Comparison of ENCODE assay signal across 24 cellular contexts in the genomic region with DNA sequence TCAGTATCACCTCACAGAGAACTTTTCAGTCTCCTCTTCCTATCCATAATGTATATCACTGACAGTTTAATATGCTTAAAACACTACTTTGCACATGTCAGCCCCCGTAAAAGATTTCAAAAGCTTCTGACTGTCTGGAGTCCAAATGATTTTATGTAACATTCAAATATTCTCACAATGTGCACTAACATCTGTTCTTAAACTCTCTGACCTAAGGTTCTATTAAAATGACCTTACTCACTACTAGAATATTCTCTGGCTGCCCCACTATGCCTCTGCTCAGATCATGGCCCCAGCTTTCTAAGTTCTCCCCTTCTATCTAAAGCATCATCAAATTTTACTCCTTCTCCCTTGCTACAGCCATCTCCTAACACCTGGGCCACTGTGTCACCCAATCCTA. TPM values are rescaled to one million over a fixed set of nuclear protein-coding genes. Genes with fewer than 3 reads are reported as not detected.
DNase-seq lines count a peak whose midpoint lies in the region; ATAC-seq and TF ChIP-seq lines count a peak whose summit lies in the region.
"Had no signal": no experiment of that assay in that cellular context is flagged by ENCODE, and none has a peak within 500 bp of the region (broad histone marks: within the 10 kb centered on the region; RNA-seq: fewer than 3 reads in every experiment).

No MANE protein-coding gene starts in this region.

- peak overlapping the region; percentile 27 for H3K27ac Mint-ChIP-seq in CD8-positive, alpha-beta T cell
- peak overlapping the region; percentile 19; the same call in 1 of the 2 replicates for H3K27ac Mint-ChIP-seq in GM23338
- no peak overlapping the region for H3K27ac Mint-ChIP-seq in activated naive CD8-positive, alpha-beta T cell treated with anti-CD3 and anti-CD28 coated beads for 36 hours
- H3K27ac Mint-ChIP-seq in glutamatergic neuron (ENCODE audit: unreplicated experiment), result no peak overlapping the region

- H3K27ac ChIP-seq in CD8-positive, alpha-beta T cell (ENCODE audit: low read depth, low read length), result no peak overlapping the region
- H3K27ac ChIP-seq in GM23338 (ENCODE audit: low read depth), result no peak overlapping the region
- H3K27ac ChIP-seq in smooth muscle cell (ENCODE audit: low read depth), result peak overlapping the region; percentile 42
- H3K27ac ChIP-seq in coronary artery, result no peak overlapping the region
- H3K27ac ChIP-seq: PC-9, SK-N-MC had no signal

- peaks cover 33% of the 10 kb centered on the region for H3K36me3 Mint-ChIP-seq in CD8-positive, alpha-beta T cell
- H3K36me3 Mint-ChIP-seq in GM23338 (ENCODE audit: low read depth) (0 out of 3 replicates have a peak, but pooled peaks cover 3% of the 10 kb centered on the region), glutamatergic neuron (ENCODE audit: unreplicated experiment) (no peaks in the 10 kb centered on the region)
- peaks cover 15% of the 10 kb centered on the region for H3K36me3 Mint-ChIP-seq in activated naive CD8-positive, alpha-beta T cell treated with anti-CD3 and anti-CD28 coated beads for 36 hours

- no peaks in the 10 kb centered on the region for H3K27me3 Mint-ChIP-seq in CD8-positive, alpha-beta T cell (ENCODE audit: low read depth)
- H3K27me3 Mint-ChIP-seq in GM23338 (ENCODE audit: insufficient read depth, low read depth, poor library complexity) (peaks cover 3% of the 10 kb centered on the region), glutamatergic neuron (ENCODE audit: unreplicated experiment) (no peaks in the 10 kb centered on the region)
- H3K27me3 Mint-ChIP-seq in activated naive CD8-positive, alpha-beta T cell treated with anti-CD3 and anti-CD28 coated beads for 36 hours, result no peaks in the 10 kb centered on the region

- no peaks in the 10 kb centered on the region; the same call in 1 of the 2 replicates for H3K79me2 ChIP-seq in GM23338 (replicated peaks; ENCODE audit: insufficient read depth)
- peaks cover 40% of the 10 kb centered on the region for H3K79me2 ChIP-seq in smooth muscle cell (ENCODE audit: low read depth)

- TF ChIP-seq CTCF in CD8-positive, alpha-beta T cell (IDR thresholded peaks at IDR 0.05), result no peak
- TF ChIP-seq CTCF in GM23338 (conservative IDR thresholded peaks at IDR 0.05; ENCODE audit: low read depth in 2 of 2), result no peak
- no peak for TF ChIP-seq CTCF in smooth muscle cell (IDR thresholded peaks at IDR 0.05; ENCODE audit: borderline replicate concordance, insufficient read depth, poor library complexity, severe bottlenecking)
- TF ChIP-seq CTCF in glutamatergic neuron (IDR thresholded peaks at IDR 0.05; ENCODE audit: partially characterized antibody, unreplicated experiment), result no peak
- no peak for TF ChIP-seq CTCF in coronary artery (IDR thresholded peaks at IDR 0.05)

- no peak overlapping the region for H3K9ac ChIP-seq in smooth muscle cell (ENCODE audit: low read depth)

- intact Hi-C loops in CD8-positive, alpha-beta T cell (cut with DNase I, micrococcal nuclease), result no loop called here

- DNase-seq in CD8-positive, alpha-beta T cell, result no peak
- DNase-seq in GM23338 (ENCODE audit: low spot score) (no peak), fibroblast of peridontal ligament (ENCODE audit: extremely low read depth) (peak; percentile 5), smooth muscle cell (lab: John Stamatoyannopoulos, UW; ENCODE audit: unreplicated experiment) (no peak), glutamatergic neuron (no peak), coronary artery (ENCODE audit: low spot score) (no peak)
- no peak for DNase-seq in activated naive CD8-positive, alpha-beta T cell treated with anti-CD3 and anti-CD28 coated beads for 36 hours
- DNase-seq in activated T-cell treated with anti-CD3 and anti-CD28 coated beads, Interleukin-2, amount 50 U/mL, for 1 hour, result no peak
- DNase-seq: AML-193, GOT3, HCEC 1CT, MM.1S, NCI-H1048, NCI-H1417 treated with DMSO at 0.1 percent for 48 hours, NCI-H187 treated with DMSO at 0.1 percent for 48 hours, NCI-H2227 treated with DMSO at 0.1 percent for 48 hours, NCI-H510A treated with DMSO at 0.1 percent for 48 hours, NCI-H748 treated with DMSO at 0.1 percent for 48 hours, PC-9, RPMI8226, SHP77, SW 1271 had no signal

- H3K4me3 Mint-ChIP-seq in CD8-positive, alpha-beta T cell, result no peak overlapping the region
- H3K4me3 Mint-ChIP-seq in GM23338 (no peak overlapping the region), glutamatergic neuron (ENCODE audit: unreplicated experiment) (no peak overlapping the region)
- no peak overlapping the region for H3K4me3 Mint-ChIP-seq in activated naive CD8-positive, alpha-beta T cell treated with anti-CD3 and anti-CD28 coated beads for 36 hours
- H3K4me3 Mint-ChIP-seq: CD14-positive monocyte had no signal

- no peak overlapping the region for H3K4me2 ChIP-seq in GM23338
- H3K4me2 ChIP-seq in smooth muscle cell, result peak overlapping the region; percentile 21
- H3K4me2 ChIP-seq: PC-9 had no signal

- H2AFZ ChIP-seq in GM23338, result no peak overlapping the region
- H2AFZ ChIP-seq in smooth muscle cell (ENCODE audit: low read depth), result no peak overlapping the region
- H2AFZ ChIP-seq: PC-9 had no signal

- H3K9me3 Mint-ChIP-seq in CD8-positive, alpha-beta T cell, result no peaks in the 10 kb centered on the region
- H3K9me3 Mint-ChIP-seq in GM23338 (no peaks in the 10 kb centered on the region), glutamatergic neuron (ENCODE audit: unreplicated experiment) (no peaks in the 10 kb centered on the region)
- H3K9me3 Mint-ChIP-seq in activated naive CD8-positive, alpha-beta T cell treated with anti-CD3 and anti-CD28 coated beads for 36 hours, result no peaks in the 10 kb centered on the region

- WGBS in smooth muscle cell (ENCODE audit: low lambda C conversion rate), result 39% methylated on average over 1 of the region's 1 CpG

- H3K9me2 ChIP-seq in GM23338 (ENCODE audit: insufficient read depth), result no peaks in the 10 kb centered on the region

- H3K9me3 ChIP-seq in CD8-positive, alpha-beta T cell (ENCODE audit: low read length), result no peaks in the 10 kb centered on the region
- no peaks in the 10 kb centered on the region for H3K9me3 ChIP-seq in smooth muscle cell (replicated peaks; ENCODE audit: low read depth)

- peaks cover 13% of the 10 kb centered on the region for H3K4me1 Mint-ChIP-seq in CD8-positive, alpha-beta T cell (ENCODE audit: low read depth)
- H3K4me1 Mint-ChIP-seq in GM23338 (peaks cover 2% of the 10 kb centered on the region; the same call in 2 of the 3 replicates), glutamatergic neuron (ENCODE audit: low read depth, unreplicated experiment) (no peaks in the 10 kb centered on the region)
- H3K4me1 Mint-ChIP-seq in activated naive CD8-positive, alpha-beta T cell treated with anti-CD3 and anti-CD28 coated beads for 36 hours, result peaks cover 3% of the 10 kb centered on the region
- H3K4me1 Mint-ChIP-seq: CD14-positive monocyte had no signal

- no peaks in the 10 kb centered on the region for H3K4me1 ChIP-seq in CD8-positive, alpha-beta T cell (ENCODE audit: insufficient read depth, low read length)
- H3K4me1 ChIP-seq in GM23338 (ENCODE audit: insufficient read depth) (no peaks in the 10 kb centered on the region), smooth muscle cell (ENCODE audit: low read depth) (peaks cover 7% of the 10 kb centered on the region)

- ATAC-seq in CD8-positive, alpha-beta T cell, result no peak
- ATAC-seq in GM23338, result no peak

- CTCF ChIA-PET in CD8-positive, alpha-beta T cell (lab: Charles Lee), result no interaction called here

- H3K36me3 ChIP-seq in CD8-positive, alpha-beta T cell (ENCODE audit: insufficient read depth, low read length), result peaks cover 3% of the 10 kb centered on the region
- no peaks in the 10 kb centered on the region for H3K36me3 ChIP-seq in GM23338 (ENCODE audit: insufficient read depth)
- no peaks in the 10 kb centered on the region for H3K36me3 ChIP-seq in smooth muscle cell (ENCODE audit: low read depth)

- H3F3A ChIP-seq in GM23338 (replicated peaks; ENCODE audit: low read depth) (no peaks in the 10 kb centered on the region), smooth muscle cell (ENCODE audit: low read depth) (peaks cover 22% of the 10 kb centered on the region)

- H4K20me1 ChIP-seq in GM23338 (replicated peaks; ENCODE audit: insufficient read depth) (0 out of 2 replicates have a peak, but pooled peaks cover 4% of the 10 kb centered on the region), smooth muscle cell (ENCODE audit: low read depth) (peaks cover 90% of the 10 kb centered on the region)

- H3K4me3 ChIP-seq in CD8-positive, alpha-beta T cell (ENCODE audit: low read depth, low read length), result no peak overlapping the region
- H3K4me3 ChIP-seq in GM23338 (no peak overlapping the region), smooth muscle cell (no peak overlapping the region), coronary artery (no peak overlapping the region)
- H3K4me3 ChIP-seq: PC-9, SK-N-MC had no signal

- H3K27me3 ChIP-seq in CD8-positive, alpha-beta T cell (ENCODE audit: insufficient read depth, low read length), result no peaks in the 10 kb centered on the region
- H3K27me3 ChIP-seq in GM23338 (ENCODE audit: insufficient read depth) (no peaks in the 10 kb centered on the region), smooth muscle cell (ENCODE audit: low read depth) (no peaks in the 10 kb centered on the region)

- POLR2A ChIA-PET in CD8-positive, alpha-beta T cell (lab: Charles Lee), result interaction anchor here (1.3 kb wide), 1 partner anchor 11 kb away, joined by 3 read pairs; no protein-coding TSS in a partner anchor

TF ChIP-seq in GM23338, 12 proteins besides CTCF, POLR2A, EP300 and RAD21 (continues in another document):
- TF ChIP-seq NANOG (IDR thresholded peaks at IDR 0.05; ENCODE audit: borderline replicate concordance) (no peak), STAT1 (IDR thresholded peaks at IDR 0.05; ENCODE audit: unreplicated experiment) (no peak), ZNF114 (CRISPR knock-in tag; IDR thresholded peaks at IDR 0.05) (no peak), CREB1 (CRISPR knock-in tag; IDR thresholded peaks at IDR 0.05; ENCODE audit: low read depth) (no peak), EZH2phosphoT487 (IDR thresholded peaks at IDR 0.05; ENCODE audit: unreplicated experiment) (no peak)
- TF ChIP-seq, protein P1, sequence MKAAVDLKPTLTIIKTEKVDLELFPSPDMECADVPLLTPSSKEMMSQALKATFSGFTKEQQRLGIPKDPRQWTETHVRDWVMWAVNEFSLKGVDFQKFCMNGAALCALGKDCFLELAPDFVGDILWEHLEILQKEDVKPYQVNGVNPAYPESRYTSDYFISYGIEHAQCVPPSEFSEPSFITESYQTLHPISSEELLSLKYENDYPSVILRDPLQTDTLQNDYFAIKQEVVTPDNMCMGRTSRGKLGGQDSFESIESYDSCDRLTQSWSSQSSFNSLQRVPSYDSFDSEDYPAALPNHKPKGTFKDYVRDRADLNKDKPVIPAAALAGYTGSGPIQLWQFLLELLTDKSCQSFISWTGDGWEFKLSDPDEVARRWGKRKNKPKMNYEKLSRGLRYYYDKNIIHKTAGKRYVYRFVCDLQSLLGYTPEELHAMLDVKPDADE (IDR thresholded peaks at IDR 0.05), result no peak

RNA-seq across cellular contexts. Expression of gene AP3B1, which starts 52.5 kb away (rescaled TPM):
- 10 to 100 TPM; 24.8 to 25.0 TPM for total RNA-seq in CD8-positive, alpha-beta T cell
- total RNA-seq in GM23338 (2014; rRNA removed; shearing (Covaris generic)), result 40.7 and 46.3 TPM in 2 replicates
- polyA plus RNA-seq in GM23338 (2016; fragmentation: Nextera tagmentation; extraction: Ambion mirVana), result 32.1 and 33.5 TPM in 2 replicates
- total RNA-seq in smooth muscle cell, result 73.5 and 76.3 TPM in 2 replicates
- polyA plus RNA-seq in smooth muscle cell, result 31.7 and 36.9 TPM in 2 replicates
- total RNA-seq in activated naive CD8-positive, alpha-beta T cell treated with anti-CD3 and anti-CD28 coated beads for 36 hours, result 10 to 100 TPM; 36.6 to 36.7 TPM
- total RNA-seq in glutamatergic neuron (ENCODE audit: unreplicated experiment), result 14.3 TPM

Comparison
In these comparisons a context has a peak if more than half of its experiments do, and no peak if none do; other contexts are left out.
1. H3K27ac Mint-ChIP-seq: peak in CD8-positive, alpha-beta T cell (single experiment) and GM23338 (single experiment); none in activated naive CD8-positive, alpha-beta T cell treated with anti-CD3 and anti-CD28 coated beads for 36 hours (single experiment) and glutamatergic neuron (single experiment).